1 cellular context compared by ENCODE assay signal in the genomic region with DNA sequence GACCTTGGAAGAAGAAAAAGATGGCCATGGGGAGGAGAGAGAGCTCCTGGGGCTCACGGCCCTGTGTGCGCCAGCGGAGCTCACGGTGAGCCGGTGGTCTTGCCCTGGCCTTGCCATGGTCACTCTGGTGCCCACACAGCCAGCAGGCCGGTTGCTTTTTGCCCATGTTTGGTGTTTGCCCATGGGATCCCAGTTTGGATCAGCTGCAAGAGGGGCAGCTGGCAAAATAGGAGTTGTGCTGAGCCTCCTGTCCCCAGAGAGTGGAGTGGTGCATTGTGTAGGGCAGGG.
TF ChIP-seq lines count a peak whose summit lies in the region.

No MANE protein-coding gene starts in this region.

TF ChIP-seq in HepG2, 621 proteins besides CTCF, POLR2A, EP300 and RAD21 (continues in another document):
- TF ChIP-seq MXD3 (CRISPR knock-in tag; IDR thresholded peaks at IDR 0.05) (no peak), ZNF256 (CRISPR knock-in tag; conservative IDR thresholded peaks at IDR 0.05) (no peak), ATF6 (CRISPR knock-in tag; conservative IDR thresholded peaks at IDR 0.05) (0 out of 2 replicates have a peak, but pooled peaks have one; percentile 0), ZNF382 (CRISPR knock-in tag; IDR thresholded peaks at IDR 0.05; ENCODE audit: borderline replicate concordance) (no peak), SMYD3 (CRISPR knock-in tag; IDR thresholded peaks at IDR 0.05) (no peak), ZNF234 (CRISPR knock-in tag; conservative IDR thresholded peaks at IDR 0.05) (0 out of 2 replicates have a peak, but pooled peaks have one; percentile 38), EED (CRISPR knock-in tag; IDR thresholded peaks at IDR 0.05) (no peak), NONO (IDR thresholded peaks at IDR 0.05) (no peak), NONO (CRISPR knock-in tag; conservative IDR thresholded peaks at IDR 0.05) (no peak), ZFYVE20 (CRISPR knock-in tag; IDR thresholded peaks at IDR 0.05; ENCODE audit: borderline replicate concordance, low read depth) (no peak), SMARCE1 (IDR thresholded peaks at IDR 0.05; ENCODE audit: borderline replicate concordance) (no peak), ATF3 (CRISPR knock-in tag; IDR thresholded peaks at IDR 0.05) (no peak), ARID2 (CRISPR knock-in tag; IDR thresholded peaks at IDR 0.05; ENCODE audit: borderline replicate concordance) (peak; percentile 71; the same call in 1 of the 2 replicates), ZNF720 (CRISPR knock-in tag; IDR thresholded peaks at IDR 0.05) (no peak), PBX2 (CRISPR knock-in tag; IDR thresholded peaks at IDR 0.05) (no peak), SRSF4 (IDR thresholded peaks at IDR 0.05; ENCODE audit: low read depth, low read length, poor library complexity, severe bottlenecking) (no peak), NR0B2 (CRISPR knock-in tag; IDR thresholded peaks at IDR 0.05) (no peak), E2F5 (CRISPR knock-in tag; conservative IDR thresholded peaks at IDR 0.05) (no peak), ZNF781 (CRISPR knock-in tag; IDR thresholded peaks at IDR 0.05; ENCODE audit: borderline replicate concordance, not compliant biosample characterization) (peak; percentile 19), DPF2 (CRISPR knock-in tag; IDR thresholded peaks at IDR 0.05; ENCODE audit: borderline replicate concordance, low read depth) (no peak), TP53 (CRISPR knock-in tag; conservative IDR thresholded peaks at IDR 0.05) (no peak), U2AF2 (IDR thresholded peaks at IDR 0.05; ENCODE audit: low read depth, low read length) (no peak), ZNF768 (CRISPR knock-in tag; IDR thresholded peaks at IDR 0.05) (no peak), ZNF792 (CRISPR knock-in tag; IDR thresholded peaks at IDR 0.05) (no peak), ZNF850 (CRISPR knock-in tag; conservative IDR thresholded peaks at IDR 0.05) (no peak), ZNF572 (CRISPR knock-in tag; IDR thresholded peaks at IDR 0.05) (peak; percentile 70; the same call in 1 of the 2 replicates), JUN (CRISPR knock-in tag; IDR thresholded peaks at IDR 0.05) (no peak), ZNF337 (CRISPR knock-in tag; IDR thresholded peaks at IDR 0.05; ENCODE audit: borderline replicate concordance, low read depth) (no peak), SAFB2 (CRISPR knock-in tag; IDR thresholded peaks at IDR 0.05; ENCODE audit: borderline replicate concordance, low read depth) (no peak), ZFP82 (CRISPR knock-in tag; IDR thresholded peaks at IDR 0.05; ENCODE audit: borderline replicate concordance) (no peak), NFYC (CRISPR knock-in tag; IDR thresholded peaks at IDR 0.05) (no peak), ZBTB7A (CRISPR knock-in tag; IDR thresholded peaks at IDR 0.05) (no peak), ZNF503 (CRISPR knock-in tag; IDR thresholded peaks at IDR 0.05) (no peak), NPAS2 (CRISPR knock-in tag; IDR thresholded peaks at IDR 0.05; ENCODE audit: borderline replicate concordance) (no peak), ZNF883 (CRISPR knock-in tag; IDR thresholded peaks at IDR 0.05; ENCODE audit: not compliant biosample characterization) (peak; percentile 5), PAX8 (CRISPR knock-in tag; IDR thresholded peaks at IDR 0.05; ENCODE audit: borderline replicate concordance) (no peak; the same call in 1 of the 2 replicates), JARID2 (CRISPR knock-in tag; IDR thresholded peaks at IDR 0.05; ENCODE audit: insufficient replicate concordance) (no peak), PAWR (CRISPR knock-in tag; IDR thresholded peaks at IDR 0.05; ENCODE audit: borderline replicate concordance) (no peak), PCBP1 (IDR thresholded peaks at IDR 0.05; ENCODE audit: borderline replicate concordance, low read depth, low read length) (no peak), NFKBIZ (CRISPR knock-in tag; IDR thresholded peaks at IDR 0.05) (no peak), NR3C1 (CRISPR knock-in tag; IDR thresholded peaks at IDR 0.05) (no peak), ZNF549 (CRISPR knock-in tag; IDR thresholded peaks at IDR 0.05) (no peak), ATF7-NPFF (CRISPR knock-in tag; IDR thresholded peaks at IDR 0.05; ENCODE audit: low read depth) (no peak; the same call in 1 of the 2 replicates), ZFP90 (CRISPR knock-in tag; IDR thresholded peaks at IDR 0.05; ENCODE audit: borderline replicate concordance) (no peak), ZNF354B (CRISPR knock-in tag; IDR thresholded peaks at IDR 0.05) (0 out of 2 replicates have a peak, but pooled peaks have one; percentile 61), ZNF772 (CRISPR knock-in tag; IDR thresholded peaks at IDR 0.05) (no peak), SATB2 (CRISPR knock-in tag; IDR thresholded peaks at IDR 0.05) (no peak), LCORL (IDR thresholded peaks at IDR 0.05) (no peak), LCORL (CRISPR knock-in tag; IDR thresholded peaks at IDR 0.05) (no peak), SSRP1 (CRISPR knock-in tag; IDR thresholded peaks at IDR 0.05) (no peak; the same call in 1 of the 2 replicates)
- TF ChIP-seq, protein P1, sequence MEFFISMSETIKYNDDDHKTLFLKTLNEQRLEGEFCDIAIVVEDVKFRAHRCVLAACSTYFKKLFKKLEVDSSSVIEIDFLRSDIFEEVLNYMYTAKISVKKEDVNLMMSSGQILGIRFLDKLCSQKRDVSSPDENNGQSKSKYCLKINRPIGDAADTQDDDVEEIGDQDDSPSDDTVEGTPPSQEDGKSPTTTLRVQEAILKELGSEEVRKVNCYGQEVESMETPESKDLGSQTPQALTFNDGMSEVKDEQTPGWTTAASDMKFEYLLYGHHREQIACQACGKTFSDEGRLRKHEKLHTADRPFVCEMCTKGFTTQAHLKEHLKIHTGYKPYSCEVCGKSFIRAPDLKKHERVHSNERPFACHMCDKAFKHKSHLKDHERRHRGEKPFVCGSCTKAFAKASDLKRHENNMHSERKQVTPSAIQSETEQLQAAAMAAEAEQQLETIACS (CRISPR knock-in tag; IDR thresholded peaks at IDR 0.05) = no peak
- TF ChIP-seq, protein P2, sequence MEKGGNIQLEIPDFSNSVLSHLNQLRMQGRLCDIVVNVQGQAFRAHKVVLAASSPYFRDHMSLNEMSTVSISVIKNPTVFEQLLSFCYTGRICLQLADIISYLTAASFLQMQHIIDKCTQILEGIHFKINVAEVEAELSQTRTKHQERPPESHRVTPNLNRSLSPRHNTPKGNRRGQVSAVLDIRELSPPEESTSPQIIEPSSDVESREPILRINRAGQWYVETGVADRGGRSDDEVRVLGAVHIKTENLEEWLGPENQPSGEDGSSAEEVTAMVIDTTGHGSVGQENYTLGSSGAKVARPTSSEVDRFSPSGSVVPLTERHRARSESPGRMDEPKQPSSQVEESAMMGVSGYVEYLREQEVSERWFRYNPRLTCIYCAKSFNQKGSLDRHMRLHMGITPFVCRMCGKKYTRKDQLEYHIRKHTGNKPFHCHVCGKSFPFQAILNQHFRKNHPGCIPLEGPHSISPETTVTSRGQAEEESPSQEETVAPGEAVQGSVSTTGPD (CRISPR knock-in tag; IDR thresholded peaks at IDR 0.05) = no peak
- TF ChIP-seq, protein P3, sequence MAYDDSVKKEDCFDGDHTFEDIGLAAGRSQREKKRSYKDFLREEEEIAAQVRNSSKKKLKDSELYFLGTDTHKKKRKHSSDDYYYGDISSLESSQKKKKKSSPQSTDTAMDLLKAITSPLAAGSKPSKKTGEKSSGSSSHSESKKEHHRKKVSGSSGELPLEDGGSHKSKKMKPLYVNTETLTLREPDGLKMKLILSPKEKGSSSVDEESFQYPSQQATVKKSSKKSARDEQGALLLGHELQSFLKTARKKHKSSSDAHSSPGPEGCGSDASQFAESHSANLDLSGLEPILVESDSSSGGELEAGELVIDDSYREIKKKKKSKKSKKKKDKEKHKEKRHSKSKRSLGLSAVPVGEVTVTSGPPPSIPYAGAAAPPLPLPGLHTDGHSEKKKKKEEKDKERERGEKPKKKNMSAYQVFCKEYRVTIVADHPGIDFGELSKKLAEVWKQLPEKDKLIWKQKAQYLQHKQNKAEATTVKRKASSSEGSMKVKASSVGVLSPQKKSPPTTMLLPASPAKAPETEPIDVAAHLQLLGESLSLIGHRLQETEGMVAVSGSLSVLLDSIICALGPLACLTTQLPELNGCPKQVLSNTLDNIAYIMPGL (CRISPR knock-in tag; IDR thresholded peaks at IDR 0.05; ENCODE audit: borderline replicate concordance in 1 of 2, low read depth in 1 of 2) = 0 out of 4 replicates have a peak, but pooled peaks of 1 of the 2 experiments have one; percentile 44
- TF ChIP-seq, protein P4, sequence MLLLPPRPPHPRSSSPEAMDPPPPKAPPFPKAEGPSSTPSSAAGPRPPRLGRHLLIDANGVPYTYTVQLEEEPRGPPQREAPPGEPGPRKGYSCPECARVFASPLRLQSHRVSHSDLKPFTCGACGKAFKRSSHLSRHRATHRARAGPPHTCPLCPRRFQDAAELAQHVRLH (CRISPR knock-in tag; IDR thresholded peaks at IDR 0.05; ENCODE audit: borderline replicate concordance, low read depth) = 0 out of 2 replicates have a peak, but pooled peaks have one; percentile 2
- TF ChIP-seq, protein P5, sequence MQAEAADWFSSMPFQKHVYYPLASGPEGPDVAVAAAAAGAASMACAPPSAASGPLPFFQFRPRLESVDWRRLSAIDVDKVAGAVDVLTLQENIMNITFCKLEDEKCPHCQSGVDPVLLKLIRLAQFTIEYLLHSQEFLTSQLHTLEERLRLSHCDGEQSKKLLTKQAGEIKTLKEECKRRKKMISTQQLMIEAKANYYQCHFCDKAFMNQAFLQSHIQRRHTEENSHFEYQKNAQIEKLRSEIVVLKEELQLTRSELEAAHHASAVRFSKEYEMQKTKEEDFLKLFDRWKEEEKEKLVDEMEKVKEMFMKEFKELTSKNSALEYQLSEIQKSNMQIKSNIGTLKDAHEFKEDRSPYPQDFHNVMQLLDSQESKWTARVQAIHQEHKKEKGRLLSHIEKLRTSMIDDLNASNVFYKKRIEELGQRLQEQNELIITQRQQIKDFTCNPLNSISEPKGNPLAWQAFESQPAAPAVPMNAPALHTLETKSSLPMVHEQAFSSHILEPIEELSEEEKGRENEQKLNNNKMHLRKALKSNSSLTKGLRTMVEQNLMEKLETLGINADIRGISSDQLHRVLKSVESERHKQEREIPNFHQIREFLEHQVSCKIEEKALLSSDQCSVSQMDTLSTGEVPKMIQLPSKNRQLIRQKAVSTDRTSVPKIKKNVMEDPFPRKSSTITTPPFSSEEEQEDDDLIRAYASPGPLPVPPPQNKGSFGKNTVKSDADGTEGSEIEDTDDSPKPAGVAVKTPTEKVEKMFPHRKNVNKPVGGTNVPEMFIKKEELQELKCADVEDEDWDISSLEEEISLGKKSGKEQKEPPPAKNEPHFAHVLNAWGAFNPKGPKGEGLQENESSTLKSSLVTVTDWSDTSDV (CRISPR knock-in tag; IDR thresholded peaks at IDR 0.05) = peak; percentile 93
